Comparison of ENCODE assay signal across 8 cellular contexts in the genomic region with DNA sequence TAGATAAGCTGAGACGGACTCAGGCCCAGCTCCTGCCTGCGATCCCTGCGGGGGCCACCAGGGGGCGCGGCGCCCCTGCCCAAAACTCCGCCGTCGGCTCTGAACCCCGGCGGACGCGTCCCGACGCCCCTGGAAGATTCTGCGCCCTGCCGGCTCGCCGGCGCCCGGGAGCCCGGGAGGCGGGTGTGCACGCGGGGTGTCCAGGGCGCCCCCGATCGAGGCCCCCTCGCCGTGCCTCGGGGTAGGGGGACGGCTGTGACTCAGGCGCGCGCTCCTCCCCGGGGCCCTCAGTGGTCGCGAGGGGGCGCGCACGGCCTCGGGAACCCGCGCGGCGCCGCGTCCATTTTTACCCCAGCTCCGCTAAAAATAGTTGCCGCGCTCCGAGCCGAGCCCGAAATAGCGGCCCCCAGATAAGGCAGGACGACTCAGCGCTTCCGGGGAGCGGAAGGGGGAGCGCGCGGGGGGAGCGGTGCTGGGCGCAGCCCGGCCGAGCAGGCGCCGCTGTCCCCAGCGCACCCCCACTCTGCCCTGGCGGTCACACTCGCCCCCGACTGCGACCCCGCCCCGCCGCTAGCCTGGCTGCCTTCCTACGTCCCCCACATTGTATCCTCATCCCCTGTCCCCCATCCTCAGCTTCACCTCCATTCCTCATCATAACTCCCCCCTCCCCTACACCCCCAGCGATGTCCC. TPM values are rescaled to one million over a fixed set of nuclear protein-coding genes. Genes with fewer than 3 reads are reported as not detected.
A peak's percentile ranks its signal among the peaks of the same experiment; 100 is the strongest.
DNase-seq lines count a peak whose midpoint lies in the region; ATAC-seq and TF ChIP-seq lines count a peak whose summit lies in the region.

No MANE protein-coding gene starts in this region.

- H3K27ac ChIP-seq in heart left ventricle, result peak overlapping the region; percentile 54 to 98 (median 95)

- no peaks in the 10 kb centered on the region for H3K27me3 Mint-ChIP-seq in activated naive CD8-positive, alpha-beta T cell treated with anti-CD3 and anti-CD28 coated beads, Interleukin-2, amount 50 U/mL, for 24 hours

- peak overlapping the region; percentile 57 to 88 (median 69) for H3K4me3 ChIP-seq in heart left ventricle

- intact Hi-C loops in heart left ventricle (cut with DNase I) (loop anchor here (1.0 to 10.0 kb wide), 7 partner anchors 11 to 205 kb away; no protein-coding TSS in a partner anchor), posterior cingulate gyrus (cut with DNase I) (loop anchor here (1.0 kb wide), 1 partner anchor 39 kb away; no protein-coding TSS in a partner anchor)

- peak in 1 of 2 donors; percentile 52 for TF ChIP-seq POLR2A in heart left ventricle (IDR thresholded peaks at IDR 0.05)

- WGBS in heart left ventricle, 4 donors, result 0 to 1% (median 1%) methylated on average over 41 to 78 of the region's 78 CpGs

- H3K36me3 ChIP-seq in heart left ventricle, result no peaks in the 10 kb centered on the region

- H3K4me3 Mint-ChIP-seq in activated naive CD8-positive, alpha-beta T cell treated with anti-CD3 and anti-CD28 coated beads, Interleukin-2, amount 50 U/mL, for 24 hours, result peak overlapping the region; percentile 70

- no peaks in the 10 kb centered on the region for H3K27me3 ChIP-seq in heart left ventricle

- DNase-seq in GM03348 (ENCODE audit: low spot score), result peak; percentile 86
- DNase-seq in LHCN-M2 (ENCODE audit: low read depth), result peak; percentile 81
- DNase-seq in SW 1271 (lab: John Stamatoyannopoulos, UW), result peak; percentile 41 to 59
- peak; percentile 86 for DNase-seq in activated naive CD8-positive, alpha-beta T cell treated with anti-CD3 and anti-CD28 coated beads, Interleukin-2, amount 50 U/mL, for 24 hours
- DNase-seq in heart left ventricle, result peak; percentile 89 to 94 (median 92)
- peak; percentile 72 to 97 (median 82) for DNase-seq in posterior cingulate gyrus
- DNase-seq in ureter (ENCODE audit: low spot score), result peak; percentile 86

- peak; percentile 43 for ATAC-seq in GM21825 (IDR thresholded peaks at IDR 0.05; ENCODE audit: unreplicated experiment)
- ATAC-seq in activated naive CD8-positive, alpha-beta T cell treated with anti-CD3 and anti-CD28 coated beads, Interleukin-2, amount 50 U/mL, for 24 hours, result peak; percentile 65
- ATAC-seq in heart left ventricle, result peak; percentile 52 to 84 (median 67)

- no peaks in the 10 kb centered on the region for H3K9me3 ChIP-seq in heart left ventricle

- H3K27ac Mint-ChIP-seq in activated naive CD8-positive, alpha-beta T cell treated with anti-CD3 and anti-CD28 coated beads, Interleukin-2, amount 50 U/mL, for 24 hours, result peak overlapping the region; percentile 77

- H3K4me1 Mint-ChIP-seq in activated naive CD8-positive, alpha-beta T cell treated with anti-CD3 and anti-CD28 coated beads, Interleukin-2, amount 50 U/mL, for 24 hours, result peaks cover 32% of the 10 kb centered on the region

- peak; percentile 97 to 100 (median 100) for TF ChIP-seq CTCF in heart left ventricle (IDR thresholded peaks at IDR 0.05)

- peaks cover 0 to 39% (median 22%) of the 10 kb centered on the region in 12 donors for H3K4me1 ChIP-seq in heart left ventricle

- H3K36me3 Mint-ChIP-seq in activated naive CD8-positive, alpha-beta T cell treated with anti-CD3 and anti-CD28 coated beads, Interleukin-2, amount 50 U/mL, for 24 hours (ENCODE audit: low read depth), result no peaks in the 10 kb centered on the region

- H3K9me3 Mint-ChIP-seq in activated naive CD8-positive, alpha-beta T cell treated with anti-CD3 and anti-CD28 coated beads, Interleukin-2, amount 50 U/mL, for 24 hours, result no peaks in the 10 kb centered on the region

RNA-seq across cellular contexts. Expression of gene ERCC1, which starts 16.0 kb away (rescaled TPM):
- total RNA-seq in LHCN-M2 (2014; rRNA removed) (132 and 148 TPM in 2 replicates), heart left ventricle (100 to 1,000 TPM; 104 to 156 (median 121) TPM), ureter (78.3 TPM)
- polyA plus RNA-seq in LHCN-M2 (2012), result 136 TPM
- polyA plus RNA-seq in heart left ventricle, result 100 to 1,000 TPM; 120 to 294 TPM

RNA-seq across cellular contexts. Expression of gene FOSB, which starts 28.1 kb away (rescaled TPM):
- total RNA-seq in LHCN-M2 (2014; rRNA removed) (0.32 and 0.34 TPM in 2 replicates), heart left ventricle (100 to 1,000 TPM in 1 of 9 donors, 10 to 100 TPM in 1, 1 to 10 TPM in 4, under 1 TPM in 3; 0.23 to 107 (median 1.1) TPM), ureter (1.5 TPM)
- 0.24 TPM for polyA plus RNA-seq in LHCN-M2 (2012)
- polyA plus RNA-seq in heart left ventricle, result 1 to 10 TPM; 1.4 to 8.0 TPM

RNA-seq across cellular contexts. Expression of gene POLR1G, which starts 33.3 kb away (rescaled TPM):
- total RNA-seq in LHCN-M2 (2014; rRNA removed) (21.4 and 24.6 TPM in 2 replicates), heart left ventricle (10 to 100 TPM in 1 of 9 donors, 1 to 10 TPM in 8; 4.4 to 10.6 (median 6.9) TPM), ureter (6.9 TPM)
- 10.0 TPM for polyA plus RNA-seq in LHCN-M2 (2012)
- 1 to 10 TPM; 6.7 to 8.5 TPM for polyA plus RNA-seq in heart left ventricle

RNA-seq across cellular contexts. Expression of gene PPP1R13L, which starts 34.8 kb away (rescaled TPM):
- 0.64 and 0.92 TPM in 2 replicates for total RNA-seq in LHCN-M2 (2014; rRNA removed)
- 3.8 TPM for polyA plus RNA-seq in LHCN-M2 (2012)
- total RNA-seq in heart left ventricle, result 100 to 1,000 TPM in 7 of 9 donors, 10 to 100 TPM in 2; 92.3 to 400 (median 139) TPM
- polyA plus RNA-seq in heart left ventricle, result 100 to 1,000 TPM; 102 to 174 TPM
- total RNA-seq in ureter, result 108 TPM

RNA-seq across cellular contexts. Expression of gene RTN2, which starts 57.1 kb away (rescaled TPM):
- 22.9 and 39.7 TPM in 2 replicates for total RNA-seq in LHCN-M2 (2014; rRNA removed)
- polyA plus RNA-seq in LHCN-M2 (2012), result 39.6 TPM
- total RNA-seq in heart left ventricle, result 10 to 100 TPM; 12.9 to 33.0 (median 26.9) TPM
- 10 to 100 TPM; 12.1 to 14.2 TPM for polyA plus RNA-seq in heart left ventricle
- 5.8 TPM for total RNA-seq in ureter

Comparison
In these comparisons a context has a peak if more than half of its experiments do, and no peak if none do; other contexts are left out.
1. Peak in every context shown above with its lines: DNase-seq, ATAC-seq, H3K4me3 ChIP-seq and H3K27ac ChIP-seq.